Comparison of ENCODE assay signal across 1 cellular context in the genomic region with DNA sequence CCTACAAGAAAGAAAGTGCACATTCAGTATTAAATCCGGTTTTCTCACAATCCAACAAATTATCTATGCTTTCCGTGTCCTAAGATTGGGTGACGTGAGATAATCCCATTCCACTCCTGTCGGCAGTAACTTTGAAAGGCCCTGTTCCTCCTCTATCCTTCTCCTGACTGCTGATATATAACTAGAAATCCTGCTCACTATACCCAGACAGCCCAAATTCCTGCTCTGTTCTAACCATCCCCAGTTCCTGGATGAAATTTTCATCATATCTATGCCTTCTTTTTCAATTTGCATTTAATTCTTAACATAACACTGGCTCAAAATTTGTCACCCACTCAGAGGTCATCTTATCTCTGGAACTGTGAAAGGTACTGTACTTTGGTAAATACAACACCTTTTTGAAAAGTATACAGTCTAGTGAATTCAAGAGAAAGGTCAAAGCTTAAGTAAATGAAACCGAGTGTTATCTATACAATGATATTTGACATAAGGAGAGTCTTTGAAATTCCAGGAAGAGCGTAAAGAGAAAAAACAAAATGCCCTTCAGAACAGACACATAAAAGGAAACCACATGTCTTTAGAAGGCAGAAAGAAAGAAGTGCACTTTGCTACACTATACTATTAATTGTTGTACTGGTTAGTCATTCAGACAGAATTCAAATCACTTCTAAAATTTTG.
A peak's percentile ranks its signal among the peaks of the same experiment; 100 is the strongest.
TF ChIP-seq lines count a peak whose summit lies in the region.

No MANE protein-coding gene starts in this region.

TF ChIP-seq in HepG2, 621 proteins besides CTCF, POLR2A, EP300 and RAD21 (continued from another document and continues in another):
- TF ChIP-seq, protein P1, sequence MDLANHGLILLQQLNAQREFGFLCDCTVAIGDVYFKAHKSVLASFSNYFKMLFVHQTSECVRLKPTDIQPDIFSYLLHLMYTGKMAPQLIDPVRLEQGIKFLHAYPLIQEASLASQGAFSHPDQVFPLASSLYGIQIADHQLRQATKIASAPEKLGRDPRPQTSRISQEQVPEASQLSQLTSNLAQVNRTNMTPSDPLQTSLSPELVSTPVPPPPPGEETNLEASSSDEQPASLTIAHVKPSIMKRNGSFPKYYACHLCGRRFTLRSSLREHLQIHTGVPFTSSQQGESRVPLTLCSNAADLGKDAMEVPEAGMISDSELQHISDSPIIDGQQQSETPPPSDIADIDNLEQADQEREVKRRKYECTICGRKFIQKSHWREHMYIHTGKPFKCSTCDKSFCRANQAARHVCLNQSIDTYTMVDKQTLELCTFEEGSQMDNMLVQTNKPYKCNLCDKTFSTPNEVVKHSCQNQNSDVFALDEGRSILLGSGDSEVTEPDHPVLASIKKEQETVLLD (CRISPR knock-in tag; IDR thresholded peaks at IDR 0.05; ENCODE audit: low read depth): no peak
- TF ChIP-seq, protein P2, sequence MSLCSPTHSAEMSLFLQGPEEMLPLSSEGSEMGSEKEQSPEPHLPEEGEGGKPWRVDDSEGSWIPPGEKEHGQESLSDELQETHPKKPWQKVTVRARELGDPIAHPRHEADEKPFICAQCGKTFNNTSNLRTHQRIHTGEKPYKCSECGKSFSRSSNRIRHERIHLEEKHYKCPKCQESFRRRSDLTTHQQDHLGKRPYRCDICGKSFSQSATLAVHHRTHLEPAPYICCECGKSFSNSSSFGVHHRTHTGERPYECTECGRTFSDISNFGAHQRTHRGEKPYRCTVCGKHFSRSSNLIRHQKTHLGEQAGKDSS (CRISPR knock-in tag; IDR thresholded peaks at IDR 0.05; ENCODE audit: borderline replicate concordance, low read depth): no peak
- TF ChIP-seq, protein P3, sequence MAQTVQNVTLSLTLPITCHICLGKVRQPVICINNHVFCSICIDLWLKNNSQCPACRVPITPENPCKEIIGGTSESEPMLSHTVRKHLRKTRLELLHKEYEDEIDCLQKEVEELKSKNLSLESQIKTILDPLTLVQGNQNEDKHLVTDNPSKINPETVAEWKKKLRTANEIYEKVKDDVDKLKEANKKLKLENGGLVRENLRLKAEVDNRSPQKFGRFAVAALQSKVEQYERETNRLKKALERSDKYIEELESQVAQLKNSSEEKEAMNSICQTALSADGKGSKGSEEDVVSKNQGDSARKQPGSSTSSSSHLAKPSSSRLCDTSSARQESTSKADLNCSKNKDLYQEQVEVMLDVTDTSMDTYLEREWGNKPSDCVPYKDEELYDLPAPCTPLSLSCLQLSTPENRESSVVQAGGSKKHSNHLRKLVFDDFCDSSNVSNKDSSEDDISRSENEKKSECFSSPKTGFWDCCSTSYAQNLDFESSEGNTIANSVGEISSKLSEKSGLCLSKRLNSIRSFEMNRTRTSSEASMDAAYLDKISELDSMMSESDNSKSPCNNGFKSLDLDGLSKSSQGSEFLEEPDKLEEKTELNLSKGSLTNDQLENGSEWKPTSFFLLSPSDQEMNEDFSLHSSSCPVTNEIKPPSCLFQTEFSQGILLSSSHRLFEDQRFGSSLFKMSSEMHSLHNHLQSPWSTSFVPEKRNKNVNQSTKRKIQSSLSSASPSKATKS (CRISPR knock-in tag; IDR thresholded peaks at IDR 0.05): no peak
- TF ChIP-seq ADNP (CRISPR knock-in tag; IDR thresholded peaks at IDR 0.05) (no peak), ZFP41 (CRISPR knock-in tag; IDR thresholded peaks at IDR 0.05; ENCODE audit: borderline replicate concordance) (no peak), NBN (conservative IDR thresholded peaks at IDR 0.05) (no peak), ZNF75D (CRISPR knock-in tag; IDR thresholded peaks at IDR 0.05; ENCODE audit: borderline replicate concordance) (no peak), PRPF4 (IDR thresholded peaks at IDR 0.05; ENCODE audit: low read depth, low read length, poor library complexity, severe bottlenecking) (no peak), ARID2 (CRISPR knock-in tag; IDR thresholded peaks at IDR 0.05; ENCODE audit: borderline replicate concordance) (no peak), ZNF589 (CRISPR knock-in tag; conservative IDR thresholded peaks at IDR 0.05) (no peak), BORCS8-MEF2B (CRISPR knock-in tag; IDR thresholded peaks at IDR 0.05) (no peak), ZNF556 (CRISPR knock-in tag; IDR thresholded peaks at IDR 0.05; ENCODE audit: borderline replicate concordance) (no peak), ZNF724P (CRISPR knock-in tag; IDR thresholded peaks at IDR 0.05; ENCODE audit: borderline replicate concordance) (no peak), ZNF850 (CRISPR knock-in tag; conservative IDR thresholded peaks at IDR 0.05) (no peak), ZNF83 (CRISPR knock-in tag; IDR thresholded peaks at IDR 0.05; ENCODE audit: borderline replicate concordance) (no peak), NFE2L2 (IDR thresholded peaks at IDR 0.05; ENCODE audit: low read length) (no peak), NCOR1 (IDR thresholded peaks at IDR 0.05; ENCODE audit: borderline replicate concordance, low read length) (peak; percentile 78), ZFP82 (CRISPR knock-in tag; IDR thresholded peaks at IDR 0.05; ENCODE audit: borderline replicate concordance) (no peak), ZNF430 (CRISPR knock-in tag; IDR thresholded peaks at IDR 0.05) (no peak), PPARG (CRISPR knock-in tag; conservative IDR thresholded peaks at IDR 0.05) (peak; percentile 83), KDM3A (CRISPR knock-in tag; IDR thresholded peaks at IDR 0.05; ENCODE audit: low read depth) (no peak), SP140L (CRISPR knock-in tag; IDR thresholded peaks at IDR 0.05; ENCODE audit: borderline replicate concordance) (no peak), ARNT (IDR thresholded peaks at IDR 0.05) (no peak), RORA (CRISPR knock-in tag; IDR thresholded peaks at IDR 0.05) (no peak), ZNF674 (CRISPR knock-in tag; IDR thresholded peaks at IDR 0.05; ENCODE audit: low read depth) (no peak), ZNF484 (CRISPR knock-in tag; IDR thresholded peaks at IDR 0.05; ENCODE audit: borderline replicate concordance, low read depth) (no peak), NR2F2 (IDR thresholded peaks at IDR 0.05; ENCODE audit: borderline replicate concordance, low read depth) (peak; percentile 99), KLF11 (CRISPR knock-in tag; IDR thresholded peaks at IDR 0.05) (no peak), YEATS4 (CRISPR knock-in tag; IDR thresholded peaks at IDR 0.05; ENCODE audit: borderline replicate concordance) (no peak), ATAD3A (CRISPR knock-in tag; IDR thresholded peaks at IDR 0.05) (no peak), ZNF737 (CRISPR knock-in tag; IDR thresholded peaks at IDR 0.05; ENCODE audit: borderline replicate concordance) (no peak)
- TF ChIP-seq, protein P4, sequence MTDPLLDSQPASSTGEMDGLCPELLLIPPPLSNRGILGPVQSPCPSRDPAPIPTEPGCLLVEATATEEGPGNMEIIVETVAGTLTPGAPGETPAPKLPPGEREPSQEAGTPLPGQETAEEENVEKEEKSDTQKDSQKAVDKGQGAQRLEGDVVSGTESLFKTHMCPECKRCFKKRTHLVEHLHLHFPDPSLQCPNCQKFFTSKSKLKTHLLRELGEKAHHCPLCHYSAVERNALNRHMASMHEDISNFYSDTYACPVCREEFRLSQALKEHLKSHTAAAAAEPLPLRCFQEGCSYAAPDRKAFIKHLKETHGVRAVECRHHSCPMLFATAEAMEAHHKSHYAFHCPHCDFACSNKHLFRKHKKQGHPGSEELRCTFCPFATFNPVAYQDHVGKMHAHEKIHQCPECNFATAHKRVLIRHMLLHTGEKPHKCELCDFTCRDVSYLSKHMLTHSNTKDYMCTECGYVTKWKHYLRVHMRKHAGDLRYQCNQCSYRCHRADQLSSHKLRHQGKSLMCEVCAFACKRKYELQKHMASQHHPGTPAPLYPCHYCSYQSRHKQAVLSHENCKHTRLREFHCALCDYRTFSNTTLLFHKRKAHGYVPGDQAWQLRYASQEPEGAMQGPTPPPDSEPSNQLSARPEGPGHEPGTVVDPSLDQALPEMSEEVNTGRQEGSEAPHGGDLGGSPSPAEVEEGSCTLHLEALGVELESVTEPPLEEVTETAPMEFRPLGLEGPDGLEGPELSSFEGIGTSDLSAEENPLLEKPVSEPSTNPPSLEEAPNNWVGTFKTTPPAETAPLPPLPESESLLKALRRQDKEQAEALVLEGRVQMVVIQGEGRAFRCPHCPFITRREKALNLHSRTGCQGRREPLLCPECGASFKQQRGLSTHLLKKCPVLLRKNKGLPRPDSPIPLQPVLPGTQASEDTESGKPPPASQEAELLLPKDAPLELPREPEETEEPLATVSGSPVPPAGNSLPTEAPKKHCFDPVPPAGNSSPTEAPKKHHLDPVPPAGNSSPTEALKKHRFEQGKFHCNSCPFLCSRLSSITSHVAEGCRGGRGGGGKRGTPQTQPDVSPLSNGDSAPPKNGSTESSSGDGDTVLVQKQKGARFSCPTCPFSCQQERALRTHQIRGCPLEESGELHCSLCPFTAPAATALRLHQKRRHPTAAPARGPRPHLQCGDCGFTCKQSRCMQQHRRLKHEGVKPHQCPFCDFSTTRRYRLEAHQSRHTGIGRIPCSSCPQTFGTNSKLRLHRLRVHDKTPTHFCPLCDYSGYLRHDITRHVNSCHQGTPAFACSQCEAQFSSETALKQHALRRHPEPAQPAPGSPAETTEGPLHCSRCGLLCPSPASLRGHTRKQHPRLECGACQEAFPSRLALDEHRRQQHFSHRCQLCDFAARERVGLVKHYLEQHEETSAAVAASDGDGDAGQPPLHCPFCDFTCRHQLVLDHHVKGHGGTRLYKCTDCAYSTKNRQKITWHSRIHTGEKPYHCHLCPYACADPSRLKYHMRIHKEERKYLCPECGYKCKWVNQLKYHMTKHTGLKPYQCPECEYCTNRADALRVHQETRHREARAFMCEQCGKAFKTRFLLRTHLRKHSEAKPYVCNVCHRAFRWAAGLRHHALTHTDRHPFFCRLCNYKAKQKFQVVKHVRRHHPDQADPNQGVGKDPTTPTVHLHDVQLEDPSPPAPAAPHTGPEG (CRISPR knock-in tag; IDR thresholded peaks at IDR 0.05): no peak
- TF ChIP-seq, protein P5, sequence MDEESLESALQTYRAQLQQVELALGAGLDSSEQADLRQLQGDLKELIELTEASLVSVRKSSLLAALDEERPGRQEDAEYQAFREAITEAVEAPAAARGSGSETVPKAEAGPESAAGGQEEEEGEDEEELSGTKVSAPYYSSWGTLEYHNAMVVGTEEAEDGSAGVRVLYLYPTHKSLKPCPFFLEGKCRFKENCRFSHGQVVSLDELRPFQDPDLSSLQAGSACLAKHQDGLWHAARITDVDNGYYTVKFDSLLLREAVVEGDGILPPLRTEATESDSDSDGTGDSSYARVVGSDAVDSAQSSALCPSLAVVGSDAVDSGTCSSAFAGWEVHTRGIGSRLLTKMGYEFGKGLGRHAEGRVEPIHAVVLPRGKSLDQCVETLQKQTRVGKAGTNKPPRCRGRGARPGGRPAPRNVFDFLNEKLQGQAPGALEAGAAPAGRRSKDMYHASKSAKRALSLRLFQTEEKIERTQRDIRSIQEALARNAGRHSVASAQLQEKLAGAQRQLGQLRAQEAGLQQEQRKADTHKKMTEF (CRISPR knock-in tag; IDR thresholded peaks at IDR 0.05): peak; percentile 87
- TF ChIP-seq, protein P6, sequence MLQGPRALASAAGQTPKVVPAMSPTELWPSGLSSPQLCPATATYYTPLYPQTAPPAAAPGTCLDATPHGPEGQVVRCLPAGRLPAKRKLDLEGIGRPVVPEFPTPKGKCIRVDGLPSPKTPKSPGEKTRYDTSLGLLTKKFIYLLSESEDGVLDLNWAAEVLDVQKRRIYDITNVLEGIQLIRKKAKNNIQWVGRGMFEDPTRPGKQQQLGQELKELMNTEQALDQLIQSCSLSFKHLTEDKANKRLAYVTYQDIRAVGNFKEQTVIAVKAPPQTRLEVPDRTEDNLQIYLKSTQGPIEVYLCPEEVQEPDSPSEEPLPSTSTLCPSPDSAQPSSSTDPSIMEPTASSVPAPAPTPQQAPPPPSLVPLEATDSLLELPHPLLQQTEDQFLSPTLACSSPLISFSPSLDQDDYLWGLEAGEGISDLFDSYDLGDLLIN (CRISPR knock-in tag; IDR thresholded peaks at IDR 0.05; ENCODE audit: borderline replicate concordance): no peak
- TF ChIP-seq, protein P7, sequence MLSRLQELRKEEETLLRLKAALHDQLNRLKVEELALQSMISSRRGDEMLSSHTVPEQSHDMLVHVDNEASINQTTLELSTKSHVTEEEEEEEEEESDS (CRISPR knock-in tag; IDR thresholded peaks at IDR 0.05; ENCODE audit: borderline replicate concordance): no peak
- TF ChIP-seq, protein P8, sequence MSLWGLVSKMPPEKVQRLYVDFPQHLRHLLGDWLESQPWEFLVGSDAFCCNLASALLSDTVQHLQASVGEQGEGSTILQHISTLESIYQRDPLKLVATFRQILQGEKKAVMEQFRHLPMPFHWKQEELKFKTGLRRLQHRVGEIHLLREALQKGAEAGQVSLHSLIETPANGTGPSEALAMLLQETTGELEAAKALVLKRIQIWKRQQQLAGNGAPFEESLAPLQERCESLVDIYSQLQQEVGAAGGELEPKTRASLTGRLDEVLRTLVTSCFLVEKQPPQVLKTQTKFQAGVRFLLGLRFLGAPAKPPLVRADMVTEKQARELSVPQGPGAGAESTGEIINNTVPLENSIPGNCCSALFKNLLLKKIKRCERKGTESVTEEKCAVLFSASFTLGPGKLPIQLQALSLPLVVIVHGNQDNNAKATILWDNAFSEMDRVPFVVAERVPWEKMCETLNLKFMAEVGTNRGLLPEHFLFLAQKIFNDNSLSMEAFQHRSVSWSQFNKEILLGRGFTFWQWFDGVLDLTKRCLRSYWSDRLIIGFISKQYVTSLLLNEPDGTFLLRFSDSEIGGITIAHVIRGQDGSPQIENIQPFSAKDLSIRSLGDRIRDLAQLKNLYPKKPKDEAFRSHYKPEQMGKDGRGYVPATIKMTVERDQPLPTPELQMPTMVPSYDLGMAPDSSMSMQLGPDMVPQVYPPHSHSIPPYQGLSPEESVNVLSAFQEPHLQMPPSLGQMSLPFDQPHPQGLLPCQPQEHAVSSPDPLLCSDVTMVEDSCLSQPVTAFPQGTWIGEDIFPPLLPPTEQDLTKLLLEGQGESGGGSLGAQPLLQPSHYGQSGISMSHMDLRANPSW (CRISPR knock-in tag; IDR thresholded peaks at IDR 0.05; ENCODE audit: borderline replicate concordance): 0 out of 2 replicates have a peak, but pooled peaks have one; percentile 60
- TF ChIP-seq, protein P9, sequence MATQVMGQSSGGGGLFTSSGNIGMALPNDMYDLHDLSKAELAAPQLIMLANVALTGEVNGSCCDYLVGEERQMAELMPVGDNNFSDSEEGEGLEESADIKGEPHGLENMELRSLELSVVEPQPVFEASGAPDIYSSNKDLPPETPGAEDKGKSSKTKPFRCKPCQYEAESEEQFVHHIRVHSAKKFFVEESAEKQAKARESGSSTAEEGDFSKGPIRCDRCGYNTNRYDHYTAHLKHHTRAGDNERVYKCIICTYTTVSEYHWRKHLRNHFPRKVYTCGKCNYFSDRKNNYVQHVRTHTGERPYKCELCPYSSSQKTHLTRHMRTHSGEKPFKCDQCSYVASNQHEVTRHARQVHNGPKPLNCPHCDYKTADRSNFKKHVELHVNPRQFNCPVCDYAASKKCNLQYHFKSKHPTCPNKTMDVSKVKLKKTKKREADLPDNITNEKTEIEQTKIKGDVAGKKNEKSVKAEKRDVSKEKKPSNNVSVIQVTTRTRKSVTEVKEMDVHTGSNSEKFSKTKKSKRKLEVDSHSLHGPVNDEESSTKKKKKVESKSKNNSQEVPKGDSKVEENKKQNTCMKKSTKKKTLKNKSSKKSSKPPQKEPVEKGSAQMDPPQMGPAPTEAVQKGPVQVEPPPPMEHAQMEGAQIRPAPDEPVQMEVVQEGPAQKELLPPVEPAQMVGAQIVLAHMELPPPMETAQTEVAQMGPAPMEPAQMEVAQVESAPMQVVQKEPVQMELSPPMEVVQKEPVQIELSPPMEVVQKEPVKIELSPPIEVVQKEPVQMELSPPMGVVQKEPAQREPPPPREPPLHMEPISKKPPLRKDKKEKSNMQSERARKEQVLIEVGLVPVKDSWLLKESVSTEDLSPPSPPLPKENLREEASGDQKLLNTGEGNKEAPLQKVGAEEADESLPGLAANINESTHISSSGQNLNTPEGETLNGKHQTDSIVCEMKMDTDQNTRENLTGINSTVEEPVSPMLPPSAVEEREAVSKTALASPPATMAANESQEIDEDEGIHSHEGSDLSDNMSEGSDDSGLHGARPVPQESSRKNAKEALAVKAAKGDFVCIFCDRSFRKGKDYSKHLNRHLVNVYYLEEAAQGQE (IDR thresholded peaks at IDR 0.05; ENCODE audit: borderline replicate concordance in 1 of 2, low read depth in 1 of 2, low read length in 2 of 2): no peak
